In genomic region chr3:45545476-45545875, GRCh38 we compare ENCODE assay signal across 10 cellular contexts. TPM values are rescaled to one million over a fixed set of nuclear protein-coding genes. Genes with fewer than 3 reads are reported as not detected.
A peak's percentile ranks its signal among the peaks of the same experiment; 100 is the strongest.
DNase-seq lines count a peak whose midpoint lies in the region; TF ChIP-seq lines count a peak whose summit lies in the region.
"Had no signal": no experiment of that assay in that cellular context is flagged by ENCODE, and none has a peak within 500 bp of the region (broad histone marks: within the 10 kb centered on the region; RNA-seq: fewer than 3 reads in every experiment).

No MANE protein-coding gene starts in this region.

- no peak for TF ChIP-seq CTCF in HL-60 (IDR thresholded peaks at IDR 0.05; ENCODE audit: insufficient read depth, low read length)

- no peak overlapping the region for H3K27ac Mint-ChIP-seq in activated naive CD4-positive, alpha-beta T cell treated with anti-CD3 and anti-CD28 coated beads for 36 hours

- H3K4me3 Mint-ChIP-seq in activated naive CD4-positive, alpha-beta T cell treated with anti-CD3 and anti-CD28 coated beads for 36 hours, result no peak overlapping the region

- no peaks in the 10 kb centered on the region for H3K9me3 Mint-ChIP-seq in activated naive CD4-positive, alpha-beta T cell treated with anti-CD3 and anti-CD28 coated beads for 36 hours

- H3K4me3 ChIP-seq in HL-60 (replicated peaks; ENCODE audit: insufficient read depth, low read length), result no peak overlapping the region

- intact Hi-C loops in activated naive CD4-positive, alpha-beta T cell treated with anti-CD3 and anti-CD28 coated beads for 36 hours (cut with micrococcal nuclease), result no loop called here

- no peaks in the 10 kb centered on the region for H3K27me3 ChIP-seq in HL-60 (ENCODE audit: insufficient read depth, poor library complexity, severe bottlenecking)
- H3K27me3 ChIP-seq: neutrophil had no signal

- no peaks in the 10 kb centered on the region for H3K4me1 Mint-ChIP-seq in activated naive CD4-positive, alpha-beta T cell treated with anti-CD3 and anti-CD28 coated beads for 36 hours (ENCODE audit: low read depth)

- no peaks in the 10 kb centered on the region for H3K27me3 Mint-ChIP-seq in activated naive CD4-positive, alpha-beta T cell treated with anti-CD3 and anti-CD28 coated beads for 36 hours (ENCODE audit: low read depth)

- H3K27ac ChIP-seq in HL-60 (replicated peaks) (peak overlapping the region; percentile 5; the same call in 1 of the 2 replicates), angular gyrus (ENCODE audit: low read depth, low read length) (peak overlapping the region; percentile 89)
- H3K27ac ChIP-seq: neutrophil had no signal

- DNase-seq in HL-60 (ENCODE audit: low read depth in 1 of 2, low spot score in 1 of 2) (peak in 1 of 2 experiments; percentile 25), kidney tubule cell (ENCODE audit: low spot score) (peak; percentile 63), superior temporal gyrus (ENCODE audit: extremely low spot score) (peak; percentile 97), activated gamma-delta T cell treated with Interleukin-2 at 50 U/mL for 16 hours (no peak)
- DNase-seq in activated CD4-positive, alpha-beta T cell treated with anti-CD3 and anti-CD28 coated beads for 4 hours, result no peak
- no peak for DNase-seq in activated naive CD4-positive, alpha-beta T cell treated with anti-CD3 and anti-CD28 coated beads for 36 hours
- DNase-seq: NCI-H1105, SHP77 treated with DMSO at 0.1 percent for 48 hours had no signal

- CTCF ChIA-PET in activated naive CD4-positive, alpha-beta T cell treated with anti-CD3 and anti-CD28 coated beads for 36 hours (lab: Charles Lee), result interaction anchor here (0.5 to 3.9 kb wide), 7 partner anchors 9 to 531 kb away, joined by 3 to 16 read pairs (median 4); no protein-coding TSS in a partner anchor

- H3K36me3 Mint-ChIP-seq in activated naive CD4-positive, alpha-beta T cell treated with anti-CD3 and anti-CD28 coated beads for 36 hours (ENCODE audit: low read depth), result peaks cover 2% of the 10 kb centered on the region

RNA-seq across cellular contexts. Expression of gene LIMD1, which starts 49.1 kb away (rescaled TPM):
- total RNA-seq in activated naive CD4-positive, alpha-beta T cell treated with anti-CD3 and anti-CD28 coated beads for 36 hours, result 10 to 100 TPM; 14.8 to 16.3 TPM

Comparison
In these comparisons a context has a peak if more than half of its experiments do, and no peak if none do; other contexts are left out.
1. DNase-seq: peak in kidney tubule cell (single experiment) and superior temporal gyrus (single experiment); none in activated gamma-delta T cell treated with Interleukin-2 at 50 U/mL for 16 hours (single experiment), activated CD4-positive, alpha-beta T cell treated with anti-CD3 and anti-CD28 coated beads for 4 hours (0 of 2) and activated naive CD4-positive, alpha-beta T cell treated with anti-CD3 and anti-CD28 coated beads for 36 hours (single experiment).